Comparison of ENCODE assay signal across 8 cellular contexts in the genomic region with DNA sequence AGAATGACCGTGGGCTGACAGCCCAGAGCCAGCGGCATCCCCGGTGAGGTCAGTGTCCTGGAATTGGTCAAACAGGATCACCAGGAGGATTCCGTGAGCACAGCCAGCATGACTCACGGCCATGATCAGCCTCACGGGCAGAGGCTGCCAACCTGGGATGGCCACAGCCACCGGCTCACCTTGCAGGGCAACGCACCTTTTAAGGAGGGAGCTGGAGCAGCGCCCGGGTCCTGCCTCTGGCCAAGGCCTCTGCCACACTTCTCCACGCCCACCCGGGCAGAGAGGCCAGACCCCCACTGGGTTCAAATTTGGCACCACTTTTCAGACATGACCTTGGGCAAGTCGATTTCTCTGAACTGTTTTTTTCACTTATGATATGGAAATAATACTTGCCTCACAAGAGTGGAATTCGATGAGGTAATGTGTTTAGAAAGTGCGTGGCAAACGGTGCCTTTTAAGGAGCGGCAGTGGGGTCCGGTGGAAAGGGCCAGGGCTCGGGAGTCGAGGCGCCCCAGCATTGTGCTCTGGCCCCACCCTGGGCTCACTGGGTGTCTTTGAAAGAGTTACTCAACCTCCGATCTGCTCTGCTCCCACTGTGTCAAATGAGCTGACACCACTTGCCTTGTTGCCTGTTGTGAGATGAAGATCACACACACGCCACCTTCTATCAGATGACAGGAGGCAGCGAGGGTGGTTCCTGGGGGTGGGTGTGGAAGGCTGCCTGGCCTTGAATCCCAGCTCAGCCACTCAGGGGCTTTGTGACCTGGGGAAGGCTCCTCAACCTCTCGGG. TPM values are rescaled to one million over a fixed set of nuclear protein-coding genes. Genes with fewer than 3 reads are reported as not detected.
DNase-seq lines count a peak whose midpoint lies in the region; ATAC-seq and TF ChIP-seq lines count a peak whose summit lies in the region.

No MANE protein-coding gene starts in this region.

- no peaks in the 10 kb centered on the region for H3K9me2 ChIP-seq in MM.1S (replicated peaks; ENCODE audit: insufficient read depth, low read length)

- peaks cover 50% of the 10 kb centered on the region for H3K4me1 Mint-ChIP-seq in CD14-positive monocyte
- H3K4me1 Mint-ChIP-seq in effector memory CD8-positive, alpha-beta T cell (ENCODE audit: low read depth in 2 of 2): peaks cover 10 to 23% of the 10 kb centered on the region in 2 donors

- H3K9ac ChIP-seq in MM.1S (ENCODE audit: low read length): no peak overlapping the region

- H3K4me3 Mint-ChIP-seq in CD14-positive monocyte: no peak overlapping the region
- H3K4me3 Mint-ChIP-seq in effector memory CD8-positive, alpha-beta T cell: no peak overlapping the region

- TF ChIP-seq CTCF in fibroblast of the aortic adventitia (IDR thresholded peaks at IDR 0.05; ENCODE audit: insufficient read depth, low read length) (no peak), CD14-positive monocyte (IDR thresholded peaks at IDR 0.05) (no peak), MM.1S (IDR thresholded peaks at IDR 0.05; ENCODE audit: low read length) (no peak)

- peak overlapping the region in 2 of 7 donors; percentile 25 to 54 for H3K27ac Mint-ChIP-seq in CD14-positive monocyte
- H3K27ac Mint-ChIP-seq in effector memory CD8-positive, alpha-beta T cell: no peak overlapping the region

- H3K27ac ChIP-seq in SJSA1: peak overlapping the region; percentile 94
- H3K27ac ChIP-seq in MM.1S (ENCODE audit: low read length): no peak overlapping the region

- H3K27me3 ChIP-seq in SJSA1 (replicated peaks) (no peaks in the 10 kb centered on the region), MM.1S (replicated peaks; ENCODE audit: insufficient read depth, low read length) (no peaks in the 10 kb centered on the region)

- H3K36me3 Mint-ChIP-seq in CD14-positive monocyte: peaks cover 16 to 19% of the 10 kb centered on the region in 2 donors
- H3K36me3 Mint-ChIP-seq in effector memory CD8-positive, alpha-beta T cell (ENCODE audit: insufficient read depth): peaks cover 12% of the 10 kb centered on the region

- H3K27me3 Mint-ChIP-seq in CD14-positive monocyte (ENCODE audit: low read depth in 3 of 3): peaks cover 4 to 12% (median 9%) of the 10 kb centered on the region in 3 donors
- no peaks in the 10 kb centered on the region for H3K27me3 Mint-ChIP-seq in effector memory CD8-positive, alpha-beta T cell

- no peaks in the 10 kb centered on the region for H3K9me3 Mint-ChIP-seq in CD14-positive monocyte
- H3K9me3 Mint-ChIP-seq in effector memory CD8-positive, alpha-beta T cell: no peaks in the 10 kb centered on the region

- H4K20me1 ChIP-seq in MM.1S (ENCODE audit: insufficient read depth, low read length): no peaks in the 10 kb centered on the region

- H3K4me1 ChIP-seq in SJSA1 (replicated peaks) (peaks cover 78% of the 10 kb centered on the region), MM.1S (ENCODE audit: low read length) (peaks cover 34% of the 10 kb centered on the region)

- H2AFZ ChIP-seq in MM.1S (ENCODE audit: low read length): no peak overlapping the region

- no peak for ATAC-seq in effector memory CD8-positive, alpha-beta T cell (replicated peaks)

- intact Hi-C loops in posterior vena cava (cut with DNase I) (loop anchor here (5.0 to 10.0 kb wide), 3 partner anchors 78 to 163 kb away; a partner anchor contains a TSS), CD14-positive monocyte (cut with micrococcal nuclease) (no loop called here)

- no peak overlapping the region for H3K4me2 ChIP-seq in MM.1S (ENCODE audit: low read depth, low read length)

- H3K4me3 ChIP-seq in SJSA1: no peak overlapping the region
- no peak overlapping the region for H3K4me3 ChIP-seq in fibroblast of the aortic adventitia (ENCODE audit: low read depth, low read length)
- H3K4me3 ChIP-seq in MM.1S (ENCODE audit: low read length): no peak overlapping the region

- H3K9me3 ChIP-seq in SJSA1 (replicated peaks): no peaks in the 10 kb centered on the region
- no peaks in the 10 kb centered on the region for H3K9me3 ChIP-seq in MM.1S (replicated peaks; ENCODE audit: insufficient read depth, low read length)

- H3K79me2 ChIP-seq in MM.1S (ENCODE audit: low read length): peaks cover 11% of the 10 kb centered on the region

- DNase-seq in DMS53 (lab: John Stamatoyannopoulos, UW) (peak; percentile 79), SJSA1 (ENCODE audit: low read depth in 1 of 2, low spot score in 2 of 2) (peak; percentile 93 to 97), fibroblast of the aortic adventitia (ENCODE audit: low read depth) (peak; percentile 81), posterior vena cava (ENCODE audit: low spot score) (peak; percentile 92), CD14-positive monocyte (ENCODE audit: low spot score) (no peak), MM.1S (no peak), DMS153 treated with DMSO at 0.1 percent for 48 hours (lab: John Stamatoyannopoulos, UW; ENCODE audit: unreplicated experiment) (no peak)
- no peak for DNase-seq in effector memory CD8-positive, alpha-beta T cell

- H3F3A ChIP-seq in MM.1S (ENCODE audit: insufficient read depth, low read length): no peaks in the 10 kb centered on the region

- peaks cover 12% of the 10 kb centered on the region for H3K36me3 ChIP-seq in SJSA1
- no peaks in the 10 kb centered on the region for H3K36me3 ChIP-seq in MM.1S (replicated peaks; ENCODE audit: insufficient read depth, low read length)

RNA-seq across cellular contexts. Expression of a gene that starts 16.0 kb away (rescaled TPM):
- total RNA-seq in SJSA1 (2014; rRNA removed; shearing (Covaris generic)): 18.8 and 27.4 TPM in 2 replicates
- 38.8 and 74.6 TPM in 2 replicates for total RNA-seq in fibroblast of the aortic adventitia (ENCODE audit: low replicate concordance)
- total RNA-seq in posterior vena cava: 10 to 100 TPM; 38.7 to 50.1 TPM
- 100 to 1,000 TPM; 140 to 141 TPM for polyA plus RNA-seq in CD14-positive monocyte

RNA-seq across cellular contexts. Expression of a gene that starts 41.4 kb away (rescaled TPM):
- total RNA-seq in SJSA1 (2014; rRNA removed; shearing (Covaris generic)): 0.88 and 6.3 TPM in 2 replicates
- 27.8 and 28.1 TPM in 2 replicates for total RNA-seq in fibroblast of the aortic adventitia (ENCODE audit: low replicate concordance)
- total RNA-seq in posterior vena cava: 10 to 100 TPM in 1 of 2 donors, 1 to 10 TPM in 1; 7.9 to 17.2 TPM
- polyA plus RNA-seq in CD14-positive monocyte: 1 to 10 TPM; 1.9 to 2.0 TPM

Comparison
In these comparisons a context has a peak if more than half of its experiments do, and no peak if none do; other contexts are left out.
1. DNase-seq: peak in DMS53 (single experiment), SJSA1 (2 of 2), fibroblast of the aortic adventitia (single experiment) and posterior vena cava (single experiment); none in CD14-positive monocyte (single experiment), MM.1S (single experiment), effector memory CD8-positive, alpha-beta T cell (0 of 3) and DMS153 treated with DMSO at 0.1 percent for 48 hours (single experiment).
2. intact Hi-C loops: an anchor here in posterior vena cava (5.0 to 10.0 kb wide); none called in CD14-positive monocyte.